1 cellular context compared by ENCODE assay signal in the genomic region with DNA sequence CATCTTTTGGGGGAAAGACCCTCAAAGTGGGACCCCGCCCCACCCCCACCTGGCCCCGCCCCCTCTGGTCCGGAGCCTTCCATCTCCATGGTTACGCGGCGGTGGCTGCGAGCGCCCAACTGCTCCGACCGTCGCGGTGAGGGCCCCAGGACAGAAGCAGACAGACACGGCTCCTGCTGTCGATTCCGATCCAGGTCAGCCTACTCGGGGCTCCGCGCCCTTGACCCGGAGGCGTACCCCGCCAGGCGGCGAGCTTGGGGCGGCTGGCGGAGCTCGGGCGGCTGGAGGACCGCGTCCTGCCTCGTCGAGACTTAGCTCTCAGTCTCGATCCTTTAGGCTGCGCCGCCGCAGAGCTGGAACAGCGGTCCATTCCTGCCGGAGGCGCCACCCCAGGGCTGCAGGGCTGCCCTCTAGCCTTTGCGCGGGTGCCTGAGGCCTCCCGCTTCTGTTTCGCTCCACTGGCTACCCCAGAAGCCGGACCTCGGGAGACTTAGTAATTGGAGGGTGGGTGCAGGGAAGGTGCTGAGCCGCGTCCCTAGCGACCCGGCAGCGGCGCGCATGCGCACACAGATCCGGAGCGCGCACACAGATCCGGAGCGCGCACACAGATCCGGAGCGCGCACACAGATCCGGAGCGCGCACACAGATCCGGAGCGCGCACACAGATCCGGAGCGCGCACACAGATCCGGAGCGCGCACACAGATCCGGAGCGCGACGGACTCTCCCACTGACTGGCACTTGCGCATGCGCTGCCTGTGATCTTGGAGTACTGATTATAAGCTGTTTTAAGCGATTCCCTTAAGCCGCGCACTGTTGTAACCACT.
TF ChIP-seq lines count a peak whose summit lies in the region.

A gene with protein sequence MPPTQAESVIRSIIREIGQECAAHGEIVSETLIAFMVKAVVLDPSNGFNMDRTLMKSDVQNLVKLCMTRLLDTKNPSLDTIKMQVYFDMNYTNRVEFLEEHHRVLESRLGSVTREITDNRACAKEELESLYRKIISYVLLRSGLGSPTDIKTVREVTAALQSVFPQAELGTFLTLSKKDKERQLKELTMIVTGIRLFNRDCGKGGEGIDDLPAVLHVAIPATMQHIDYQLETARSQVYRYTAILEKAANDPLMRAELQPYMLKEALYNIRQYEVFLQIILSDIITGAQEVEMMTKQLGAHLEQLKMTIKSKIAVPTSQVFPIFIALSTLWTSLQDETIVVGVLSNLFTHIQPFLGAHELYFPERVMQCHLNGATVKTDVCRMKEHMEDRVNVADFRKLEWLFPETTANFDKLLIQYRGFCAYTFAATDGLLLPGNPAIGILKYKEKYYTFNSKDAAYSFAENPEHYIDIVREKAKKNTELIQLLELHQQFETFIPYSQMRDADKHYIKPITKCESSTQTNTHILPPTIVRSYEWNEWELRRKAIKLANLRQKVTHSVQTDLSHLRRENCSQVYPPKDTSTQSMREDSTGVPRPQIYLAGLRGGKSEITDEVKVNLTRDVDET (plus strand): TSS at position 77 of the 825 bp plus-strand sequence. CDS start 1,868 bp downstream, outside the sequence.

TF ChIP-seq in HepG2, 621 proteins besides CTCF, POLR2A, EP300 and RAD21 (continued from another document and continues in another):
- TF ChIP-seq, protein P1, sequence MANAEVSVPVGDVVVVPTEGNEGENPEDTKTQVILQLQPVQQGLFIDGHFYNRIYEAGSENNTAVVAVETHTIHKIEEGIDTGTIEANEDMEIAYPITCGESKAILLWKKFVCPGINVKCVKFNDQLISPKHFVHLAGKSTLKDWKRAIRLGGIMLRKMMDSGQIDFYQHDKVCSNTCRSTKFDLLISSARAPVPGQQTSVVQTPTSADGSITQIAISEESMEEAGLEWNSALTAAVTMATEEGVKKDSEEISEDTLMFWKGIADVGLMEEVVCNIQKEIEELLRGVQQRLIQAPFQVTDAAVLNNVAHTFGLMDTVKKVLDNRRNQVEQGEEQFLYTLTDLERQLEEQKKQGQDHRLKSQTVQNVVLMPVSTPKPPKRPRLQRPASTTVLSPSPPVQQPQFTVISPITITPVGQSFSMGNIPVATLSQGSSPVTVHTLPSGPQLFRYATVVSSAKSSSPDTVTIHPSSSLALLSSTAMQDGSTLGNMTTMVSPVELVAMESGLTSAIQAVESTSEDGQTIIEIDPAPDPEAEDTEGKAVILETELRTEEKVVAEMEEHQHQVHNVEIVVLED (CRISPR knock-in tag; IDR thresholded peaks at IDR 0.05; ENCODE audit: borderline replicate concordance), result no peak
- TF ChIP-seq MTF2 (CRISPR knock-in tag; IDR thresholded peaks at IDR 0.05; ENCODE audit: borderline replicate concordance) (no peak), ZNF20 (CRISPR knock-in tag; IDR thresholded peaks at IDR 0.05) (no peak), ZNF280B (CRISPR knock-in tag; IDR thresholded peaks at IDR 0.05; ENCODE audit: borderline replicate concordance) (no peak), KLF16 (CRISPR knock-in tag; IDR thresholded peaks at IDR 0.05) (0 out of 4 replicates have a peak, but pooled peaks of 1 of the 2 experiments have one; percentile 7), ZMAT5 (CRISPR knock-in tag; IDR thresholded peaks at IDR 0.05; ENCODE audit: borderline replicate concordance, low read depth) (no peak), ZNF30 (CRISPR knock-in tag; IDR thresholded peaks at IDR 0.05) (no peak), NR2F6 (IDR thresholded peaks at IDR 0.05) (no peak), NR2F6 (CRISPR knock-in tag; IDR thresholded peaks at IDR 0.05) (no peak), ZSCAN5A (CRISPR knock-in tag; IDR thresholded peaks at IDR 0.05; ENCODE audit: borderline replicate concordance) (no peak), HNF4G (IDR thresholded peaks at IDR 0.05; ENCODE audit: borderline replicate concordance, low read depth, low read length) (no peak), HNF4G (CRISPR knock-in tag; IDR thresholded peaks at IDR 0.05; ENCODE audit: borderline replicate concordance, low read depth) (no peak), NFIC (IDR thresholded peaks at IDR 0.05; ENCODE audit: low read length) (no peak), ZNF460 (CRISPR knock-in tag; IDR thresholded peaks at IDR 0.05; ENCODE audit: borderline replicate concordance) (no peak), ZEB1 (IDR thresholded peaks at IDR 0.05; ENCODE audit: insufficient replicate concordance, low read depth) (no peak), SAP130 (CRISPR knock-in tag; IDR thresholded peaks at IDR 0.05; ENCODE audit: low read depth) (peak; percentile 83), ZSCAN12 (CRISPR knock-in tag; IDR thresholded peaks at IDR 0.05) (no peak), ZNF777 (CRISPR knock-in tag; IDR thresholded peaks at IDR 0.05) (peak; percentile 65; the same call in 1 of the 2 replicates), ZNF619 (CRISPR knock-in tag; IDR thresholded peaks at IDR 0.05) (peak; percentile 32; the same call in 1 of the 2 replicates), ZZZ3 (CRISPR knock-in tag; IDR thresholded peaks at IDR 0.05; ENCODE audit: borderline replicate concordance) (no peak), ATAD3A (CRISPR knock-in tag; IDR thresholded peaks at IDR 0.05) (no peak), TRIM24 (CRISPR knock-in tag; IDR thresholded peaks at IDR 0.05) (no peak), SMC3 (IDR thresholded peaks at IDR 0.05; ENCODE audit: low read length) (no peak), HNF4A (CRISPR knock-in tag; IDR thresholded peaks at IDR 0.05) (no peak), PHB2 (IDR thresholded peaks at IDR 0.05; ENCODE audit: partially characterized antibody) (no peak), HBP1 (CRISPR knock-in tag; IDR thresholded peaks at IDR 0.05; ENCODE audit: low read depth) (no peak), ZNF225 (CRISPR knock-in tag; IDR thresholded peaks at IDR 0.05) (no peak), MXD4 (CRISPR knock-in tag; IDR thresholded peaks at IDR 0.05) (peak; percentile 47; the same call in 1 of the 2 replicates), LCORL (IDR thresholded peaks at IDR 0.05) (no peak), LCORL (CRISPR knock-in tag; IDR thresholded peaks at IDR 0.05) (no peak), ELK4 (CRISPR knock-in tag; IDR thresholded peaks at IDR 0.05; ENCODE audit: borderline replicate concordance) (no peak), KMT2B (CRISPR knock-in tag; IDR thresholded peaks at IDR 0.05) (no peak)
- TF ChIP-seq, protein P2, sequence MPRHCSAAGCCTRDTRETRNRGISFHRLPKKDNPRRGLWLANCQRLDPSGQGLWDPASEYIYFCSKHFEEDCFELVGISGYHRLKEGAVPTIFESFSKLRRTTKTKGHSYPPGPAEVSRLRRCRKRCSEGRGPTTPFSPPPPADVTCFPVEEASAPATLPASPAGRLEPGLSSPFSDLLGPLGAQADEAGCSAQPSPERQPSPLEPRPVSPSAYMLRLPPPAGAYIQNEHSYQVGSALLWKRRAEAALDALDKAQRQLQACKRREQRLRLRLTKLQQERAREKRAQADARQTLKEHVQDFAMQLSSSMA (CRISPR knock-in tag; IDR thresholded peaks at IDR 0.05), result no peak
- TF ChIP-seq, protein P3, sequence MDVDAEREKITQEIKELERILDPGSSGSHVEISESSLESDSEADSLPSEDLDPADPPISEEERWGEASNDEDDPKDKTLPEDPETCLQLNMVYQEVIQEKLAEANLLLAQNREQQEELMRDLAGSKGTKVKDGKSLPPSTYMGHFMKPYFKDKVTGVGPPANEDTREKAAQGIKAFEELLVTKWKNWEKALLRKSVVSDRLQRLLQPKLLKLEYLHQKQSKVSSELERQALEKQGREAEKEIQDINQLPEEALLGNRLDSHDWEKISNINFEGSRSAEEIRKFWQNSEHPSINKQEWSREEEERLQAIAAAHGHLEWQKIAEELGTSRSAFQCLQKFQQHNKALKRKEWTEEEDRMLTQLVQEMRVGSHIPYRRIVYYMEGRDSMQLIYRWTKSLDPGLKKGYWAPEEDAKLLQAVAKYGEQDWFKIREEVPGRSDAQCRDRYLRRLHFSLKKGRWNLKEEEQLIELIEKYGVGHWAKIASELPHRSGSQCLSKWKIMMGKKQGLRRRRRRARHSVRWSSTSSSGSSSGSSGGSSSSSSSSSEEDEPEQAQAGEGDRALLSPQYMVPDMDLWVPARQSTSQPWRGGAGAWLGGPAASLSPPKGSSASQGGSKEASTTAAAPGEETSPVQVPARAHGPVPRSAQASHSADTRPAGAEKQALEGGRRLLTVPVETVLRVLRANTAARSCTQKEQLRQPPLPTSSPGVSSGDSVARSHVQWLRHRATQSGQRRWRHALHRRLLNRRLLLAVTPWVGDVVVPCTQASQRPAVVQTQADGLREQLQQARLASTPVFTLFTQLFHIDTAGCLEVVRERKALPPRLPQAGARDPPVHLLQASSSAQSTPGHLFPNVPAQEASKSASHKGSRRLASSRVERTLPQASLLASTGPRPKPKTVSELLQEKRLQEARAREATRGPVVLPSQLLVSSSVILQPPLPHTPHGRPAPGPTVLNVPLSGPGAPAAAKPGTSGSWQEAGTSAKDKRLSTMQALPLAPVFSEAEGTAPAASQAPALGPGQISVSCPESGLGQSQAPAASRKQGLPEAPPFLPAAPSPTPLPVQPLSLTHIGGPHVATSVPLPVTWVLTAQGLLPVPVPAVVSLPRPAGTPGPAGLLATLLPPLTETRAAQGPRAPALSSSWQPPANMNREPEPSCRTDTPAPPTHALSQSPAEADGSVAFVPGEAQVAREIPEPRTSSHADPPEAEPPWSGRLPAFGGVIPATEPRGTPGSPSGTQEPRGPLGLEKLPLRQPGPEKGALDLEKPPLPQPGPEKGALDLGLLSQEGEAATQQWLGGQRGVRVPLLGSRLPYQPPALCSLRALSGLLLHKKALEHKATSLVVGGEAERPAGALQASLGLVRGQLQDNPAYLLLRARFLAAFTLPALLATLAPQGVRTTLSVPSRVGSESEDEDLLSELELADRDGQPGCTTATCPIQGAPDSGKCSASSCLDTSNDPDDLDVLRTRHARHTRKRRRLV (CRISPR knock-in tag; IDR thresholded peaks at IDR 0.05), result 0 out of 2 replicates have a peak, but pooled peaks have one; percentile 29
- TF ChIP-seq, protein P4, sequence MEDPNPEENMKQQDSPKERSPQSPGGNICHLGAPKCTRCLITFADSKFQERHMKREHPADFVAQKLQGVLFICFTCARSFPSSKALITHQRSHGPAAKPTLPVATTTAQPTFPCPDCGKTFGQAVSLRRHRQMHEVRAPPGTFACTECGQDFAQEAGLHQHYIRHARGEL (CRISPR knock-in tag; IDR thresholded peaks at IDR 0.05), result peak; percentile 51; the same call in 1 of the 2 replicates
- TF ChIP-seq, protein P5, sequence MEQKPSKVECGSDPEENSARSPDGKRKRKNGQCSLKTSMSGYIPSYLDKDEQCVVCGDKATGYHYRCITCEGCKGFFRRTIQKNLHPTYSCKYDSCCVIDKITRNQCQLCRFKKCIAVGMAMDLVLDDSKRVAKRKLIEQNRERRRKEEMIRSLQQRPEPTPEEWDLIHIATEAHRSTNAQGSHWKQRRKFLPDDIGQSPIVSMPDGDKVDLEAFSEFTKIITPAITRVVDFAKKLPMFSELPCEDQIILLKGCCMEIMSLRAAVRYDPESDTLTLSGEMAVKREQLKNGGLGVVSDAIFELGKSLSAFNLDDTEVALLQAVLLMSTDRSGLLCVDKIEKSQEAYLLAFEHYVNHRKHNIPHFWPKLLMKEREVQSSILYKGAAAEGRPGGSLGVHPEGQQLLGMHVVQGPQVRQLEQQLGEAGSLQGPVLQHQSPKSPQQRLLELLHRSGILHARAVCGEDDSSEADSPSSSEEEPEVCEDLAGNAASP (CRISPR knock-in tag; IDR thresholded peaks at IDR 0.05; ENCODE audit: borderline replicate concordance), result no peak
